8 cellular contexts compared by ENCODE assay signal in the genomic region with DNA sequence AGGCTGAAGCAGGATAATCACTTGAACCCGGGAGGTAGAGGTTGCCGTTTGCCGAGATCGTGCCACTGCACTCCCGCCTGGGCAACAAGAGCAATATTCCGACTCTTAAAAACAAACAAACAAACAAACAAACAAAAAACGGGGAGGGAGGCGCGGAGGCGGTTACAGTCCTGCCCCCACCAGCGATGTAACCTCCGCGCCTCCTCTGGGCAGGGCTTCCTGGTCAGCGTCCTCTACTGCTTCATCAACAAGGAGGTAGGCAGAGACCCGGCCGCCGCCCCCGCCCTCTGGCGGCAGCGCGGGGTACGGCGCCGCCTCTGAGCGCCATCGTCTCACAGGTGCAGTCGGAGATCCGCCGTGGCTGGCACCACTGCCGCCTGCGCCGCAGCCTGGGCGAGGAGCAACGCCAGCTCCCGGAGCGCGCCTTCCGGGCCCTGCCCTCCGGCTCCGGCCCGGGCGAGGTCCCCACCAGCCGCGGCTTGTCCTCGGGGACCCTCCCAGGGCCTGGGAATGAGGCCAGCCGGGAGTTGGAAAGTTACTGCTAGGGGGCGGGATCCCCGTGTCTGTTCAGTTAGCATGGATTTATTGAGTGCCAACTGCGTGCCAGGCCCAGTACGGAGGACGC. TPM values are rescaled to one million over a fixed set of nuclear protein-coding genes. Genes with fewer than 3 reads are reported as not detected.
DNase-seq lines count a peak whose midpoint lies in the region; ATAC-seq, FAIRE-seq and TF ChIP-seq lines count a peak whose summit lies in the region.

No MANE protein-coding gene starts in this region.

- no peak; the same call in 1 of the 2 replicates for TF ChIP-seq POLR2A in A549 (IDR thresholded peaks at IDR 0.05; ENCODE audit: low read length)
- peak in 1 of 2 experiments; percentile 55; a peak in 1 of 4 replicates for TF ChIP-seq POLR2A in HepG2 (IDR thresholded peaks at IDR 0.05; ENCODE audit: insufficient read depth in 1 of 2, low read depth in 2 of 2, low read length in 2 of 2)

- WGBS in A549 (ENCODE audit: missing lambda C conversion rate), result 2% methylated on average over 32 of the region's 51 CpGs
- 11% methylated on average over 18 of the region's 51 CpGs for WGBS in HepG2 (ENCODE audit: low lambda C conversion rate)

- peak overlapping the region; percentile 39 for H3K27ac Mint-ChIP-seq in activated CD4-positive, alpha-beta T cell treated with anti-CD3 and anti-CD28 coated beads, Interleukin-2, amount 10 ng/mL, durations not matched to agents 24 days and 14 days

- no peaks in the 10 kb centered on the region for H3K9me3 Mint-ChIP-seq in activated CD4-positive, alpha-beta T cell treated with anti-CD3 and anti-CD28 coated beads, Interleukin-2, amount 10 ng/mL, durations not matched to agents 24 days and 14 days

- CTCF ChIA-PET in A549 (lab: Yijun Ruan, JAX) (interaction anchor here (0.6 to 10.9 kb wide), 36 partner anchors 11 to 706 kb away, joined by 3 to 159 read pairs (median 4); a partner anchor contains a TSS), HepG2 (lab: Yijun Ruan, JAX; ENCODE audit: low intra/inter-chr PET ratio, low total read pairs) (interaction anchor here (1.4 to 2.5 kb wide), 2 partner anchors 39 to 90 kb away, joined by 3 to 15 read pairs; no protein-coding TSS in a partner anchor)

- in situ Hi-C loops in HepG2 (cut with HindIII; ENCODE audit: extremely low pct_ligation_motif_present, low pct_unique_long_range_greater_than_20kb), result no loop called here

- peaks cover 1 to 13% of the 10 kb centered on the region in 2 experiments; a peak in 3 of 5 replicates for H3K36me3 ChIP-seq in HepG2 (replicated peaks in 1 of 2; ENCODE audit: control insufficient read depth in 1 of 2, insufficient read depth in 2 of 2, low read length in 2 of 2)

- TF ChIP-seq CTCF in A549 (IDR thresholded peaks at IDR 0.05), result peak; percentile 98
- TF ChIP-seq CTCF in HepG2 (CRISPR knock-in tag; IDR thresholded peaks at IDR 0.05), result peak; percentile 94

- TF ChIP-seq EP300 in A549 (IDR thresholded peaks at IDR 0.05) (no peak), HepG2 (IDR thresholded peaks at IDR 0.05; ENCODE audit: low read depth in 2 of 2, low read length in 2 of 2) (0 out of 4 replicates have a peak, but pooled peaks of 1 of the 2 experiments have one; percentile 10), HepG2 (CRISPR knock-in tag; IDR thresholded peaks at IDR 0.05; ENCODE audit: borderline replicate concordance) (no peak)

- peak overlapping the region; percentile 72 for H3K4me3 Mint-ChIP-seq in activated CD4-positive, alpha-beta T cell treated with anti-CD3 and anti-CD28 coated beads, Interleukin-2, amount 10 ng/mL, durations not matched to agents 24 days and 14 days

- peak; percentile 68 for FAIRE-seq in A549 (lab: Jason Lieb, UNC)
- no peak for FAIRE-seq in HepG2 (lab: Jason Lieb, UNC)

- peak overlapping the region; percentile 67 to 87 for H3K27ac ChIP-seq in A549
- no peak overlapping the region for H3K27ac ChIP-seq in HepG2 (ENCODE audit: extremely low read length, insufficient read depth, low read length)

- DNase-seq in A549 (ENCODE audit: low read depth in 1 of 2, low spot score in 1 of 2), result peak; percentile 92 to 93
- DNase-seq in NCI-H510A treated with DMSO at 0.1 percent for 48 hours (lab: John Stamatoyannopoulos, UW), result peak; percentile 90
- DNase-seq in activated CD4-positive, alpha-beta T cell treated with anti-CD3 and anti-CD28 coated beads, Interleukin-2, amount 10 ng/mL, durations not matched to agents 24 days and 14 days, result peak; percentile 97
- DNase-seq in dedifferentiated amniotic fluid mesenchymal stem cell (ENCODE audit: extremely low spot score), result peak; percentile 56
- DNase-seq in HepG2 (ENCODE audit: low spot score), result peak; percentile 63
- DNase-seq in stimulated activated CD4-positive, alpha-beta T cell treated with anti-CD3 and anti-CD28 coated beads, Interleukin-2, amount 100 ng/mL, for 24 hours, result peak; percentile 87 to 89

- no peaks in the 10 kb centered on the region; a peak in 1 of 5 replicates for H3K27me3 ChIP-seq in HepG2 (ENCODE audit: control insufficient read depth in 1 of 2, insufficient read depth in 2 of 2, low read length in 2 of 2)

- peak overlapping the region; percentile 71; the same call in 1 of the 2 replicates for H3K9ac ChIP-seq in HepG2 (ENCODE audit: insufficient read depth, low read depth, low read length)

- H3K36me3 Mint-ChIP-seq in activated CD4-positive, alpha-beta T cell treated with anti-CD3 and anti-CD28 coated beads, Interleukin-2, amount 10 ng/mL, durations not matched to agents 24 days and 14 days (ENCODE audit: low read depth), result peaks cover 27% of the 10 kb centered on the region

- POLR2A ChIA-PET in A549 (lab: Yijun Ruan, JAX), result interaction anchor here (1.7 to 4.3 kb wide), 2 partner anchors 10 to 87 kb away, joined by 4 to 30 read pairs; a partner anchor contains a TSS
- POLR2A ChIA-PET in HepG2 (lab: Yijun Ruan, JAX), result interaction anchor here (1.3 to 5.3 kb wide), 2 partner anchors 10 to 12 kb away, joined by 5 to 44 read pairs; a partner anchor contains a TSS

- H3K9me3 ChIP-seq in A549 (no peaks in the 10 kb centered on the region), HepG2 (ENCODE audit: low read length) (no peaks in the 10 kb centered on the region)

- peaks cover 2% of the 10 kb centered on the region for H3K27me3 Mint-ChIP-seq in activated CD4-positive, alpha-beta T cell treated with anti-CD3 and anti-CD28 coated beads, Interleukin-2, amount 10 ng/mL, durations not matched to agents 24 days and 14 days

- TF ChIP-seq RAD21 in A549 (conservative IDR thresholded peaks at IDR 0.05 in 1 of 2, IDR thresholded peaks at IDR 0.05 in 1 of 2) (peak; percentile 70 to 83), HepG2 (CRISPR knock-in tag; IDR thresholded peaks at IDR 0.05) (peak; percentile 87)

- peak overlapping the region; percentile 38 for H3K4me3 ChIP-seq in A549
- peak overlapping the region; percentile 51 to 68 (median 53) for H3K4me3 ChIP-seq in HepG2 (replicated peaks in 1 of 3; ENCODE audit: insufficient read depth in 1 of 3, low read depth in 2 of 3, low read length in 3 of 3)

- H3K79me2 ChIP-seq in HepG2 (ENCODE audit: insufficient read depth, low read length), result no peaks in the 10 kb centered on the region

- no peak overlapping the region for H2AFZ ChIP-seq in HepG2 (ENCODE audit: low read length)

- no TSS peak for BruUV-seq in HepG2 (replicated peaks; lab: Mats Ljungman, UMichigan)

- H3K4me2 ChIP-seq in A549 (peak overlapping the region; percentile 65), HepG2 (ENCODE audit: low read depth, low read length) (peak overlapping the region; percentile 75)

- peak; percentile 84 to 86 for ATAC-seq in A549
- peak; percentile 65 for ATAC-seq in GM18520 (IDR thresholded peaks at IDR 0.05; ENCODE audit: unreplicated experiment)
- peak; percentile 75 for ATAC-seq in HG03432 (IDR thresholded peaks at IDR 0.05; ENCODE audit: unreplicated experiment)
- peak; percentile 82 for ATAC-seq in HepG2

- H3K4me1 Mint-ChIP-seq in activated CD4-positive, alpha-beta T cell treated with anti-CD3 and anti-CD28 coated beads, Interleukin-2, amount 10 ng/mL, durations not matched to agents 24 days and 14 days, result peaks cover 16% of the 10 kb centered on the region

- H3K4me1 ChIP-seq in A549 (peaks cover 12% of the 10 kb centered on the region), HepG2 (ENCODE audit: insufficient read depth, low read length) (peaks cover 30% of the 10 kb centered on the region)

- intact Hi-C loops in activated CD4-positive, alpha-beta T cell treated with anti-CD3 and anti-CD28 coated beads, Interleukin-2, amount 10 ng/mL, durations not matched to agents 24 days and 14 days (cut with micrococcal nuclease), result loop anchor here (1.0 to 5.0 kb wide), 2 partner anchors 11 to 84 kb away; a partner anchor contains a TSS
- intact Hi-C loops in HepG2 (cut with micrococcal nuclease; ENCODE audit: unreplicated experiment), result no loop called here

- no peaks in the 10 kb centered on the region for H4K20me1 ChIP-seq in HepG2 (ENCODE audit: insufficient read depth, low read length)

RNA-seq across cellular contexts. Expression of a gene that starts 10.2 kb away (rescaled TPM):
- polyA plus RNA-seq in A549 (2011; rRNA removed) (974 and 1,002 TPM in 2 replicates), A549 (2017; fragmentation: RNase III; extraction: RNeasy Plus Mini Kit Qiagen cat#74134 plus additional on column Dnase treatment) (785 to 834 TPM (median 811 TPM) in 3 replicates), HepG2 (2011; rRNA removed) (284 and 299 TPM in 2 replicates)
- polyA plus RNA-seq in A549 (2012; cell fraction: cytosol; rRNA removed), result 950 and 1,298 TPM in 2 replicates
- 367 and 451 TPM in 2 replicates for polyA plus RNA-seq in A549 (2012; cell fraction: nucleus; rRNA removed)
- polyA minus RNA-seq in A549 (2011; rRNA and poly(A)+ RNA removed), result 171 and 271 TPM in 2 replicates
- 810 and 849 TPM in 2 replicates for total RNA-seq in activated CD4-positive, alpha-beta T cell treated with anti-CD3 and anti-CD28 coated beads, Interleukin-2, amount 10 ng/mL, durations not matched to agents 24 days and 14 days
- total RNA-seq in HepG2 (2016; rRNA removed; fragmentation: Illumina TruSeq; extraction: Trizol), result 485 and 593 TPM in 2 replicates
- total RNA-seq in HepG2 (2016; cell fraction: cytosol; rRNA removed; fragmentation: Illumina TruSeq; extraction: Trizol; ENCODE audit: low read depth), result 546 and 637 TPM in 2 replicates
- 493 and 623 TPM in 2 replicates for total RNA-seq in HepG2 (2016; cell fraction: insoluble cytoplasmic fraction; rRNA removed; fragmentation: Illumina TruSeq; extraction: Trizol)
- total RNA-seq in HepG2 (2016; cell fraction: membrane; rRNA removed; fragmentation: Illumina TruSeq; extraction: Trizol), result 348 and 425 TPM in 2 replicates
- total RNA-seq in HepG2 (2016; cell fraction: nucleus; rRNA removed; fragmentation: Illumina TruSeq; extraction: Trizol), result 161 and 163 TPM in 2 replicates
- 310 and 320 TPM in 2 replicates for polyA plus RNA-seq in HepG2 (2011; cell fraction: cytosol; rRNA removed)
- polyA plus RNA-seq in HepG2 (2011; cell fraction: nucleus; rRNA removed), result 64.5 and 68.4 TPM in 2 replicates
- polyA plus RNA-seq in HepG2 (2012), result 162 and 279 TPM in 2 replicates
- polyA plus RNA-seq in HepG2 (2016; cell fraction: cytosol; fragmentation: Illumina TruSeq; extraction: Trizol; ENCODE audit: low read depth), result 325 and 406 TPM in 2 replicates
- polyA plus RNA-seq in HepG2 (2016; cell fraction: insoluble cytoplasmic fraction; fragmentation: Illumina TruSeq; extraction: Trizol; ENCODE audit: low read depth), result 334 and 359 TPM in 2 replicates
- 194 and 247 TPM in 2 replicates for polyA plus RNA-seq in HepG2 (2016; cell fraction: membrane; fragmentation: Illumina TruSeq; extraction: Trizol; ENCODE audit: low read depth)
- 168 and 190 TPM in 2 replicates for polyA plus RNA-seq in HepG2 (2016; cell fraction: nucleus; fragmentation: Illumina TruSeq; extraction: Trizol; ENCODE audit: insufficient read depth, low read depth)
- polyA minus RNA-seq in HepG2 (2011; rRNA and poly(A)+ RNA removed; ENCODE audit: low replicate concordance), result 51.2 and 102 TPM in 2 replicates
- polyA minus RNA-seq in HepG2 (2011; cell fraction: cytosol; rRNA and poly(A)+ RNA removed), result 47.3 and 47.6 TPM in 2 replicates
- 25.2 and 32.9 TPM in 2 replicates for polyA minus RNA-seq in HepG2 (2011; cell fraction: nucleus; rRNA and poly(A)+ RNA removed)

RNA-seq across cellular contexts. Expression of a gene that starts 11.0 kb away (rescaled TPM):
- polyA plus RNA-seq in A549 (2011; rRNA removed) (9.4 and 10.3 TPM in 2 replicates), A549 (2017; fragmentation: RNase III; extraction: RNeasy Plus Mini Kit Qiagen cat#74134 plus additional on column Dnase treatment) (6.7 to 10.4 TPM (median 8.4 TPM) in 3 replicates), HepG2 (2011; rRNA removed) (19.1 and 24.8 TPM in 2 replicates)
- 9.1 and 12.1 TPM in 2 replicates for polyA plus RNA-seq in A549 (2012; cell fraction: cytosol; rRNA removed)
- 30.4 and 33.8 TPM in 2 replicates for polyA plus RNA-seq in A549 (2012; cell fraction: nucleus; rRNA removed)
- polyA minus RNA-seq in A549 (2011; rRNA and poly(A)+ RNA removed), result 13.0 and 15.7 TPM in 2 replicates
- total RNA-seq in activated CD4-positive, alpha-beta T cell treated with anti-CD3 and anti-CD28 coated beads, Interleukin-2, amount 10 ng/mL, durations not matched to agents 24 days and 14 days, result 16.7 and 20.9 TPM in 2 replicates
- 6.8 and 16.0 TPM in 2 replicates for total RNA-seq in HepG2 (2016; rRNA removed; fragmentation: Illumina TruSeq; extraction: Trizol)
- total RNA-seq in HepG2 (2016; cell fraction: cytosol; rRNA removed; fragmentation: Illumina TruSeq; extraction: Trizol; ENCODE audit: low read depth), result 4.4 and 5.8 TPM in 2 replicates
- 6.7 and 15.7 TPM in 2 replicates for total RNA-seq in HepG2 (2016; cell fraction: insoluble cytoplasmic fraction; rRNA removed; fragmentation: Illumina TruSeq; extraction: Trizol)
- 6.8 and 7.4 TPM in 2 replicates for total RNA-seq in HepG2 (2016; cell fraction: membrane; rRNA removed; fragmentation: Illumina TruSeq; extraction: Trizol)
- total RNA-seq in HepG2 (2016; cell fraction: nucleus; rRNA removed; fragmentation: Illumina TruSeq; extraction: Trizol), result 14.0 and 17.9 TPM in 2 replicates
- polyA plus RNA-seq in HepG2 (2011; cell fraction: cytosol; rRNA removed), result 19.1 and 26.2 TPM in 2 replicates
- 44.7 and 47.6 TPM in 2 replicates for polyA plus RNA-seq in HepG2 (2011; cell fraction: nucleus; rRNA removed)
- polyA plus RNA-seq in HepG2 (2012), result 18.7 and 23.6 TPM in 2 replicates
- 5.3 and 6.3 TPM in 2 replicates for polyA plus RNA-seq in HepG2 (2016; cell fraction: cytosol; fragmentation: Illumina TruSeq; extraction: Trizol; ENCODE audit: low read depth)
- 8.0 and 9.0 TPM in 2 replicates for polyA plus RNA-seq in HepG2 (2016; cell fraction: insoluble cytoplasmic fraction; fragmentation: Illumina TruSeq; extraction: Trizol; ENCODE audit: low read depth)
- 7.9 and 8.3 TPM in 2 replicates for polyA plus RNA-seq in HepG2 (2016; cell fraction: membrane; fragmentation: Illumina TruSeq; extraction: Trizol; ENCODE audit: low read depth)
- 35.2 and 45.7 TPM in 2 replicates for polyA plus RNA-seq in HepG2 (2016; cell fraction: nucleus; fragmentation: Illumina TruSeq; extraction: Trizol; ENCODE audit: insufficient read depth, low read depth)
- 22.5 and 49.4 TPM in 2 replicates for polyA minus RNA-seq in HepG2 (2011; rRNA and poly(A)+ RNA removed; ENCODE audit: low replicate concordance)
- polyA minus RNA-seq in HepG2 (2011; cell fraction: cytosol; rRNA and poly(A)+ RNA removed), result 17.0 and 21.9 TPM in 2 replicates
- polyA minus RNA-seq in HepG2 (2011; cell fraction: nucleus; rRNA and poly(A)+ RNA removed), result 8.1 and 8.9 TPM in 2 replicates

RNA-seq across cellular contexts. Expression of a gene that starts 13.5 kb away (rescaled TPM):
- polyA plus RNA-seq in A549 (2011; rRNA removed) (0.83 and 1.2 TPM in 2 replicates), A549 (2017; fragmentation: RNase III; extraction: RNeasy Plus Mini Kit Qiagen cat#74134 plus additional on column Dnase treatment) (0.96 to 1.6 TPM (median 1.4 TPM) in 3 replicates), HepG2 (2011; rRNA removed) (1.2 and 1.7 TPM in 2 replicates)
- polyA plus RNA-seq in A549 (2012; cell fraction: cytosol; rRNA removed), result 0.42 and 0.57 TPM in 2 replicates
- polyA plus RNA-seq in A549 (2012; cell fraction: nucleus; rRNA removed), result 3.6 and 4.4 TPM in 2 replicates
- 2.0 and 2.6 TPM in 2 replicates for polyA minus RNA-seq in A549 (2011; rRNA and poly(A)+ RNA removed)
- total RNA-seq in activated CD4-positive, alpha-beta T cell treated with anti-CD3 and anti-CD28 coated beads, Interleukin-2, amount 10 ng/mL, durations not matched to agents 24 days and 14 days, result 4.2 and 5.8 TPM in 2 replicates
- total RNA-seq in HepG2 (2016; rRNA removed; fragmentation: Illumina TruSeq; extraction: Trizol), result 0.15 TPM in 1 of 2 replicates, not detected in the other
- total RNA-seq in HepG2 (2016; cell fraction: cytosol; rRNA removed; fragmentation: Illumina TruSeq; extraction: Trizol; ENCODE audit: low read depth), result not detected in 2 replicates
- total RNA-seq in HepG2 (2016; cell fraction: insoluble cytoplasmic fraction; rRNA removed; fragmentation: Illumina TruSeq; extraction: Trizol), result not detected in 2 replicates
- 0.07 TPM in 1 of 2 replicates, not detected in the other for total RNA-seq in HepG2 (2016; cell fraction: membrane; rRNA removed; fragmentation: Illumina TruSeq; extraction: Trizol)
- not detected in 2 replicates for total RNA-seq in HepG2 (2016; cell fraction: nucleus; rRNA removed; fragmentation: Illumina TruSeq; extraction: Trizol)
- polyA plus RNA-seq in HepG2 (2011; cell fraction: cytosol; rRNA removed), result 0.23 and 0.27 TPM in 2 replicates
- 10.6 TPM in 2 replicates for polyA plus RNA-seq in HepG2 (2011; cell fraction: nucleus; rRNA removed)
- polyA plus RNA-seq in HepG2 (2012), result 1.3 and 2.2 TPM in 2 replicates
- polyA plus RNA-seq in HepG2 (2016; cell fraction: cytosol; fragmentation: Illumina TruSeq; extraction: Trizol; ENCODE audit: low read depth), result not detected in 2 replicates
- polyA plus RNA-seq in HepG2 (2016; cell fraction: insoluble cytoplasmic fraction; fragmentation: Illumina TruSeq; extraction: Trizol; ENCODE audit: low read depth), result not detected in 2 replicates
- polyA plus RNA-seq in HepG2 (2016; cell fraction: membrane; fragmentation: Illumina TruSeq; extraction: Trizol; ENCODE audit: low read depth), result not detected in 2 replicates
- polyA plus RNA-seq in HepG2 (2016; cell fraction: nucleus; fragmentation: Illumina TruSeq; extraction: Trizol; ENCODE audit: insufficient read depth, low read depth), result 0.31 TPM in 2 replicates
- 0.47 and 2.5 TPM in 2 replicates for polyA minus RNA-seq in HepG2 (2011; rRNA and poly(A)+ RNA removed; ENCODE audit: low replicate concordance)
- 0.59 TPM in 1 of 2 replicates, not detected in the other for polyA minus RNA-seq in HepG2 (2011; cell fraction: cytosol; rRNA and poly(A)+ RNA removed)
- 4.5 and 7.2 TPM in 2 replicates for polyA minus RNA-seq in HepG2 (2011; cell fraction: nucleus; rRNA and poly(A)+ RNA removed)

RNA-seq across cellular contexts. Expression of a gene that starts 42.3 kb away (rescaled TPM):
- polyA plus RNA-seq in A549 (2011; rRNA removed) (19.9 and 22.7 TPM in 2 replicates), A549 (2017; fragmentation: RNase III; extraction: RNeasy Plus Mini Kit Qiagen cat#74134 plus additional on column Dnase treatment) (25.9 to 30.6 TPM (median 29.0 TPM) in 3 replicates), HepG2 (2011; rRNA removed) (12.9 and 16.6 TPM in 2 replicates)
- 29.1 and 29.3 TPM in 2 replicates for polyA plus RNA-seq in A549 (2012; cell fraction: cytosol; rRNA removed)
- 116 and 131 TPM in 2 replicates for polyA plus RNA-seq in A549 (2012; cell fraction: nucleus; rRNA removed)
- 51.0 and 56.1 TPM in 2 replicates for polyA minus RNA-seq in A549 (2011; rRNA and poly(A)+ RNA removed)
- 157 and 180 TPM in 2 replicates for total RNA-seq in activated CD4-positive, alpha-beta T cell treated with anti-CD3 and anti-CD28 coated beads, Interleukin-2, amount 10 ng/mL, durations not matched to agents 24 days and 14 days
- total RNA-seq in HepG2 (2016; rRNA removed; fragmentation: Illumina TruSeq; extraction: Trizol), result 7.3 and 7.6 TPM in 2 replicates
- total RNA-seq in HepG2 (2016; cell fraction: cytosol; rRNA removed; fragmentation: Illumina TruSeq; extraction: Trizol; ENCODE audit: low read depth), result 1.6 and 3.5 TPM in 2 replicates
- total RNA-seq in HepG2 (2016; cell fraction: insoluble cytoplasmic fraction; rRNA removed; fragmentation: Illumina TruSeq; extraction: Trizol), result 4.2 and 9.1 TPM in 2 replicates
- 2.2 and 3.2 TPM in 2 replicates for total RNA-seq in HepG2 (2016; cell fraction: membrane; rRNA removed; fragmentation: Illumina TruSeq; extraction: Trizol)
- 8.8 and 13.4 TPM in 2 replicates for total RNA-seq in HepG2 (2016; cell fraction: nucleus; rRNA removed; fragmentation: Illumina TruSeq; extraction: Trizol)
- 7.9 and 8.5 TPM in 2 replicates for polyA plus RNA-seq in HepG2 (2011; cell fraction: cytosol; rRNA removed)
- polyA plus RNA-seq in HepG2 (2011; cell fraction: nucleus; rRNA removed), result 74.5 and 101 TPM in 2 replicates
- 10.9 and 17.5 TPM in 2 replicates for polyA plus RNA-seq in HepG2 (2012)
- polyA plus RNA-seq in HepG2 (2016; cell fraction: cytosol; fragmentation: Illumina TruSeq; extraction: Trizol; ENCODE audit: low read depth), result 0.88 and 1.0 TPM in 2 replicates
- polyA plus RNA-seq in HepG2 (2016; cell fraction: insoluble cytoplasmic fraction; fragmentation: Illumina TruSeq; extraction: Trizol; ENCODE audit: low read depth), result 3.1 and 4.1 TPM in 2 replicates
- polyA plus RNA-seq in HepG2 (2016; cell fraction: membrane; fragmentation: Illumina TruSeq; extraction: Trizol; ENCODE audit: low read depth), result 1.2 and 3.4 TPM in 2 replicates
- polyA plus RNA-seq in HepG2 (2016; cell fraction: nucleus; fragmentation: Illumina TruSeq; extraction: Trizol; ENCODE audit: insufficient read depth, low read depth), result 25.5 and 27.6 TPM in 2 replicates
- 40.9 and 76.3 TPM in 2 replicates for polyA minus RNA-seq in HepG2 (2011; rRNA and poly(A)+ RNA removed; ENCODE audit: low replicate concordance)
- polyA minus RNA-seq in HepG2 (2011; cell fraction: cytosol; rRNA and poly(A)+ RNA removed), result 13.7 and 15.5 TPM in 2 replicates
- polyA minus RNA-seq in HepG2 (2011; cell fraction: nucleus; rRNA and poly(A)+ RNA removed), result 15.0 and 16.1 TPM in 2 replicates

RNA-seq across cellular contexts. Expression of a gene that starts 49.2 kb away (rescaled TPM):
- polyA plus RNA-seq in A549 (2011; rRNA removed), result 4.9 and 6.9 TPM in 2 replicates
- polyA plus RNA-seq in A549 (2012; cell fraction: cytosol; rRNA removed), result 10.4 and 14.6 TPM in 2 replicates
- polyA plus RNA-seq in A549 (2012; cell fraction: nucleus; rRNA removed), result 42.9 and 66.6 TPM in 2 replicates
- 10.9 to 12.7 TPM (median 11.5 TPM) in 3 replicates for polyA plus RNA-seq in A549 (2017; fragmentation: RNase III; extraction: RNeasy Plus Mini Kit Qiagen cat#74134 plus additional on column Dnase treatment)
- polyA minus RNA-seq in A549 (2011; rRNA and poly(A)+ RNA removed), result 3.2 and 5.2 TPM in 2 replicates
- total RNA-seq in activated CD4-positive, alpha-beta T cell treated with anti-CD3 and anti-CD28 coated beads, Interleukin-2, amount 10 ng/mL, durations not matched to agents 24 days and 14 days, result 34.2 and 34.7 TPM in 2 replicates
- 4.7 and 6.2 TPM in 2 replicates for total RNA-seq in HepG2 (2016; rRNA removed; fragmentation: Illumina TruSeq; extraction: Trizol)
- 0.79 and 1.0 TPM in 2 replicates for total RNA-seq in HepG2 (2016; cell fraction: cytosol; rRNA removed; fragmentation: Illumina TruSeq; extraction: Trizol; ENCODE audit: low read depth)
- total RNA-seq in HepG2 (2016; cell fraction: insoluble cytoplasmic fraction; rRNA removed; fragmentation: Illumina TruSeq; extraction: Trizol), result 4.3 and 6.5 TPM in 2 replicates
- total RNA-seq in HepG2 (2016; cell fraction: membrane; rRNA removed; fragmentation: Illumina TruSeq; extraction: Trizol), result 3.4 and 3.8 TPM in 2 replicates
- total RNA-seq in HepG2 (2016; cell fraction: nucleus; rRNA removed; fragmentation: Illumina TruSeq; extraction: Trizol), result 5.8 and 7.5 TPM in 2 replicates
- 6.4 TPM in 2 replicates for polyA plus RNA-seq in HepG2 (2011; rRNA removed)
- polyA plus RNA-seq in HepG2 (2011; cell fraction: cytosol; rRNA removed), result 3.1 and 5.2 TPM in 2 replicates
- 33.3 and 34.2 TPM in 2 replicates for polyA plus RNA-seq in HepG2 (2011; cell fraction: nucleus; rRNA removed)
- polyA plus RNA-seq in HepG2 (2012), result 4.1 and 4.3 TPM in 2 replicates
- 0.69 and 0.73 TPM in 2 replicates for polyA plus RNA-seq in HepG2 (2016; cell fraction: cytosol; fragmentation: Illumina TruSeq; extraction: Trizol; ENCODE audit: low read depth)
- polyA plus RNA-seq in HepG2 (2016; cell fraction: insoluble cytoplasmic fraction; fragmentation: Illumina TruSeq; extraction: Trizol; ENCODE audit: low read depth), result 4.4 and 6.5 TPM in 2 replicates
- polyA plus RNA-seq in HepG2 (2016; cell fraction: membrane; fragmentation: Illumina TruSeq; extraction: Trizol; ENCODE audit: low read depth), result 2.3 and 3.0 TPM in 2 replicates
- 16.3 and 19.5 TPM in 2 replicates for polyA plus RNA-seq in HepG2 (2016; cell fraction: nucleus; fragmentation: Illumina TruSeq; extraction: Trizol; ENCODE audit: insufficient read depth, low read depth)
- 4.6 and 6.2 TPM in 2 replicates for polyA minus RNA-seq in HepG2 (2011; rRNA and poly(A)+ RNA removed; ENCODE audit: low replicate concordance)
- polyA minus RNA-seq in HepG2 (2011; cell fraction: cytosol; rRNA and poly(A)+ RNA removed), result 5.1 TPM in 2 replicates
- 7.6 and 9.7 TPM in 2 replicates for polyA minus RNA-seq in HepG2 (2011; cell fraction: nucleus; rRNA and poly(A)+ RNA removed)
